ENCODE assay signal across 18 cellular contexts in genomic region chr11:69910519-69911309, GRCh38.
DNase-seq lines count a peak whose midpoint lies in the region; TF ChIP-seq lines count a peak whose summit lies in the region.
"Had no signal": no experiment of that assay in that cellular context is flagged by ENCODE, and none has a peak within 500 bp of the region (broad histone marks: within the 10 kb centered on the region; RNA-seq: fewer than 3 reads in every experiment).

No MANE protein-coding gene starts in this region.

- DNase-seq in glutamatergic neuron (peak; percentile 10), NOMO-1 treated with DMSO at 0.1 percent for 48 hours (lab: John Stamatoyannopoulos, UW; ENCODE audit: unreplicated experiment) (no peak), DMS79 treated with DMSO at 0.1 percent for 48 hours (lab: John Stamatoyannopoulos, UW) (no peak), activated gamma-delta T cell (lab: John Stamatoyannopoulos, UW) (no peak)
- no peak for DNase-seq in stimulated activated CD8-positive, alpha-beta memory T cell treated with anti-CD3 and anti-CD28 coated beads, Interleukin-4, amount 100 ng/mL, for 48 hours
- DNase-seq: ACHN; AML-193; Calu3; CD4-positive, alpha-beta memory T cell; NCI-H1436 treated with DMSO at 0.1 percent for 48 hours; NCI-H2029 treated with DMSO at 0.1 percent for 48 hours; NCI-H510A treated with DMSO at 0.1 percent for 48 hours had no signal

- no peaks in the 10 kb centered on the region for H3K4me1 Mint-ChIP-seq in glutamatergic neuron (ENCODE audit: low read depth, unreplicated experiment)
- H3K4me1 Mint-ChIP-seq: IgD-negative memory B cell had no signal

- H3K36me3 Mint-ChIP-seq in glutamatergic neuron (ENCODE audit: unreplicated experiment), result no peaks in the 10 kb centered on the region
- H3K36me3 Mint-ChIP-seq: CD4-positive, alpha-beta memory T cell had no signal

- H3K9ac ChIP-seq in BLaER1 treated with 17β-estradiol and CSF1 and Interleukin-3, amounts not matched to agents 10 nM and 100 nM, result 0 out of 22 replicates have a peak overlapping the region, but pooled peaks of 1 of the 11 experiments have one; percentile 27
- H3K9ac ChIP-seq in parathyroid adenoma, result no peak overlapping the region

- no peak for TF ChIP-seq CTCF in glutamatergic neuron (IDR thresholded peaks at IDR 0.05; ENCODE audit: partially characterized antibody, unreplicated experiment)
- no peak for TF ChIP-seq CTCF in parathyroid adenoma (IDR thresholded peaks at IDR 0.05)

- no peak overlapping the region for H3K27ac Mint-ChIP-seq in glutamatergic neuron (ENCODE audit: unreplicated experiment)
- H3K27ac Mint-ChIP-seq: CD4-positive, alpha-beta memory T cell had no signal

- H3K27me3 ChIP-seq in BLaER1 treated with 17β-estradiol and CSF1 and Interleukin-3, amounts not matched to agents 10 nM and 100 nM, result peaks cover 0 to 31% (median 12%) of the 10 kb centered on the region in 11 experiments; a peak in 15 of 22 replicates
- no peaks in the 10 kb centered on the region for H3K27me3 ChIP-seq in parathyroid adenoma (ENCODE audit: control insufficient read depth, insufficient read depth, low read length)
- H3K27me3 ChIP-seq: Peyer's patch had no signal

- no peaks in the 10 kb centered on the region for H3K9me3 ChIP-seq in BLaER1 treated with 17β-estradiol and CSF1 and Interleukin-3, amounts not matched to agents 10 nM and 100 nM (replicated peaks in 1 of 11)
- H3K9me3 ChIP-seq in parathyroid adenoma (ENCODE audit: control insufficient read depth, low read length), result no peaks in the 10 kb centered on the region
- H3K9me3 ChIP-seq: HAP-1 had no signal

- H3K36me3 ChIP-seq in BLaER1 treated with 17β-estradiol and CSF1 and Interleukin-3, amounts not matched to agents 10 nM and 100 nM, result no peaks in the 10 kb centered on the region
- H3K36me3 ChIP-seq in parathyroid adenoma (ENCODE audit: control insufficient read depth, insufficient read depth, low read length), result no peaks in the 10 kb centered on the region
- H3K36me3 ChIP-seq: HAP-1, Peyer's patch had no signal

- peaks cover 15 to 83% (median 52%) of the 10 kb centered on the region in 10 experiments; a peak in 19 of 20 replicates for H3K4me1 ChIP-seq in BLaER1 treated with 17β-estradiol and CSF1 and Interleukin-3, amounts not matched to agents 10 nM and 100 nM
- H3K4me1 ChIP-seq in parathyroid adenoma, result peaks cover 33% of the 10 kb centered on the region
- H3K4me1 ChIP-seq: HAP-1 had no signal

- no peak overlapping the region for H3K4me3 ChIP-seq in BLaER1 treated with 17β-estradiol and CSF1 and Interleukin-3, amounts not matched to agents 10 nM and 100 nM
- no peak overlapping the region for H3K4me3 ChIP-seq in parathyroid adenoma (ENCODE audit: low read depth, low read length)
- H3K4me3 ChIP-seq: HAP-1, Peyer's patch had no signal

- peak overlapping the region; percentile 73 for H2AFZ ChIP-seq in parathyroid adenoma

- peaks cover 6% of the 10 kb centered on the region for H3K27me3 Mint-ChIP-seq in glutamatergic neuron (ENCODE audit: unreplicated experiment)

- H3K4me2 ChIP-seq in BLaER1 treated with 17β-estradiol and CSF1 and Interleukin-3, amounts not matched to agents 10 nM and 100 nM, result peak overlapping the region in 10 of 11 experiments; percentile 45 to 80 (median 64); a peak in 20 of 22 replicates
- H3K4me2 ChIP-seq in parathyroid adenoma (ENCODE audit: low read length), result peak overlapping the region; percentile 31

- no peak for TF ChIP-seq EP300 in Ishikawa (IDR thresholded peaks at IDR 0.05; ENCODE audit: borderline replicate concordance)

- peaks cover 0 to 50% (median 8%) of the 10 kb centered on the region in 11 experiments; a peak in 9 of 22 replicates for H4K20me1 ChIP-seq in BLaER1 treated with 17β-estradiol and CSF1 and Interleukin-3, amounts not matched to agents 10 nM and 100 nM

- no peaks in the 10 kb centered on the region for H3K79me2 ChIP-seq in parathyroid adenoma

- no peak overlapping the region for H3K27ac ChIP-seq in BLaER1 treated with 17β-estradiol and CSF1 and Interleukin-3, amounts not matched to agents 10 nM and 100 nM
- H3K27ac ChIP-seq in parathyroid adenoma, result peak overlapping the region; percentile 36
- H3K27ac ChIP-seq: Peyer's patch had no signal

- peaks cover 5% of the 10 kb centered on the region for H3K9me3 Mint-ChIP-seq in glutamatergic neuron (ENCODE audit: unreplicated experiment)
- H3K9me3 Mint-ChIP-seq: CD4-positive, alpha-beta memory T cell; IgD-negative memory B cell had no signal

- 0 out of 2 replicates have a peak, but pooled peaks have one; percentile 8 for TF ChIP-seq RAD21 in Ishikawa (IDR thresholded peaks at IDR 0.05; ENCODE audit: low read depth)

- no peak overlapping the region for H3K4me3 Mint-ChIP-seq in glutamatergic neuron (ENCODE audit: unreplicated experiment)
- H3K4me3 Mint-ChIP-seq: CD4-positive, alpha-beta memory T cell had no signal

TF ChIP-seq in Ishikawa, 13 proteins besides CTCF, POLR2A, EP300 and RAD21:
- no peak for TF ChIP-seq FOXM1 (IDR thresholded peaks at IDR 0.05; ENCODE audit: borderline replicate concordance, low read depth)
- TF ChIP-seq TAF1 (IDR thresholded peaks at IDR 0.05; ENCODE audit: low read depth), result no peak
- TF ChIP-seq YY1 (IDR thresholded peaks at IDR 0.05; ENCODE audit: low read depth), result no peak
- TF ChIP-seq NFIC (IDR thresholded peaks at IDR 0.05), result no peak
- no peak for TF ChIP-seq ZBTB7A (IDR thresholded peaks at IDR 0.05; ENCODE audit: low read depth)
- TF ChIP-seq TEAD4 (IDR thresholded peaks at IDR 0.05), result no peak
- TF ChIP-seq TCF12 (IDR thresholded peaks at IDR 0.05; ENCODE audit: low read depth), result no peak
- TF ChIP-seq USF1 (IDR thresholded peaks at IDR 0.05), result no peak
- TF ChIP-seq REST (IDR thresholded peaks at IDR 0.05; ENCODE audit: low read depth), result no peak
- TF ChIP-seq CREB1 (IDR thresholded peaks at IDR 0.05; ENCODE audit: low read depth), result no peak
- TF ChIP-seq EGR1 (IDR thresholded peaks at IDR 0.05), result no peak
- TF ChIP-seq CEBPB (IDR thresholded peaks at IDR 0.05), result no peak
TF ChIP-seq in Ishikawa: peak in this region for 0.
